23 cellular contexts compared by ENCODE assay signal in genomic region chr2:43414033-43414432, GRCh38.
A peak's percentile ranks its signal among the peaks of the same experiment; 100 is the strongest.
DNase-seq lines count a peak whose midpoint lies in the region; ATAC-seq and TF ChIP-seq lines count a peak whose summit lies in the region.
"Had no signal": no experiment of that assay in that cellular context is flagged by ENCODE, and none has a peak within 500 bp of the region (broad histone marks: within the 10 kb centered on the region; RNA-seq: fewer than 3 reads in every experiment).

No MANE protein-coding gene starts in this region.

- TF ChIP-seq CTCF in thyroid gland (IDR thresholded peaks at IDR 0.05), result no peak

- TF ChIP-seq POLR2A in thyroid gland (IDR thresholded peaks at IDR 0.05), result no peak

- no peaks in the 10 kb centered on the region for H3K27me3 ChIP-seq in BLaER1 treated with 17β-estradiol and CSF1 and Interleukin-3, amounts not matched to agents 10 nM and 100 nM
- H3K27me3 ChIP-seq in thyroid gland, result no peaks in the 10 kb centered on the region
- H3K27me3 ChIP-seq: BE2C had no signal

- H3K4me2 ChIP-seq in BLaER1 treated with 17β-estradiol and CSF1 and Interleukin-3, amounts not matched to agents 10 nM and 100 nM, result peak overlapping the region in 8 of 11 experiments; percentile 8 to 80 (median 38); a peak in 13 of 22 replicates
- H3K4me2 ChIP-seq: A549, KMS-11, SK-N-SH had no signal

- intact Hi-C loops in thyroid gland (cut with DNase I), result no loop called here

- H3K4me1 ChIP-seq in BLaER1 treated with 17β-estradiol and CSF1 and Interleukin-3, amounts not matched to agents 10 nM and 100 nM, result peaks cover 39 to 100% (median 65%) of the 10 kb centered on the region in 10 experiments
- H3K4me1 ChIP-seq in mesodermal cell (ENCODE audit: control insufficient read depth, insufficient read depth, low read length, poor library complexity, severe bottlenecking), result peaks cover 25% of the 10 kb centered on the region
- peaks cover 63 to 80% of the 10 kb centered on the region in 2 donors for H3K4me1 ChIP-seq in thyroid gland

- no peak overlapping the region for H3K4me3 ChIP-seq in BLaER1 treated with 17β-estradiol and CSF1 and Interleukin-3, amounts not matched to agents 10 nM and 100 nM
- no peak overlapping the region for H3K4me3 ChIP-seq in mesodermal cell (ENCODE audit: extremely low read depth, insufficient read depth, low read length, poor library complexity, severe bottlenecking)
- no peak overlapping the region for H3K4me3 ChIP-seq in thyroid gland (replicated peaks in 1 of 3)
- H3K4me3 ChIP-seq: A549, GM12878, HAP-1 had no signal

- no peak overlapping the region for H3K9ac ChIP-seq in BLaER1 treated with 17β-estradiol and CSF1 and Interleukin-3, amounts not matched to agents 10 nM and 100 nM
- H3K9ac ChIP-seq: KMS-11, SK-N-SH had no signal

- H3K9me3 ChIP-seq in BLaER1 treated with 17β-estradiol and CSF1 and Interleukin-3, amounts not matched to agents 10 nM and 100 nM (replicated peaks in 1 of 11), result peaks cover 0 to 17% (median 0%) of the 10 kb centered on the region in 11 experiments; a peak in 7 of 22 replicates
- H3K9me3 ChIP-seq in KOPT-K1 (ENCODE audit: insufficient read depth, low read length, poor library complexity, severe bottlenecking), result no peaks in the 10 kb centered on the region
- H3K9me3 ChIP-seq in mesodermal cell (ENCODE audit: control insufficient read depth, low read length), result no peaks in the 10 kb centered on the region
- no peaks in the 10 kb centered on the region for H3K9me3 ChIP-seq in thyroid gland
- H3K9me3 ChIP-seq: A549, BE2C, Caco-2, HAP-1, SK-N-SH had no signal

- no peak for ATAC-seq in HG02973 (IDR thresholded peaks at IDR 0.05; ENCODE audit: unreplicated experiment)
- ATAC-seq: A549, GM12878, Panc1 had no signal

- WGBS in mesodermal cell (ENCODE audit: insufficient coverage in 2 of 2), 2 experiments, result 83 to 100% methylated on average over 2 of the region's 2 CpGs
- WGBS in thyroid gland, 2 donors, result 90 to 93% methylated on average over 2 of the region's 2 CpGs

- no peaks in the 10 kb centered on the region for H4K20me1 ChIP-seq in BLaER1 treated with 17β-estradiol and CSF1 and Interleukin-3, amounts not matched to agents 10 nM and 100 nM

- H3K36me3 ChIP-seq in BLaER1 treated with 17β-estradiol and CSF1 and Interleukin-3, amounts not matched to agents 10 nM and 100 nM, result peaks cover 0 to 29% (median 6%) of the 10 kb centered on the region in 11 experiments; a peak in 8 of 22 replicates
- no peaks in the 10 kb centered on the region for H3K36me3 ChIP-seq in KOPT-K1 (ENCODE audit: insufficient read depth, low read length)
- H3K36me3 ChIP-seq in mesodermal cell (ENCODE audit: control insufficient read depth, insufficient read depth, low read length), result no peaks in the 10 kb centered on the region
- H3K36me3 ChIP-seq in thyroid gland, result no peaks in the 10 kb centered on the region
- H3K36me3 ChIP-seq: BE2C, HAP-1 had no signal

- DNase-seq in thyroid gland (no peak), NCI-H446 (lab: John Stamatoyannopoulos, UW) (no peak), NK-92 (lab: John Stamatoyannopoulos, UW; ENCODE audit: unreplicated experiment) (no peak)
- DNase-seq: BE2C; Caco-2; CD4-positive, alpha-beta T cell; DND-41; IMR-90; NCI-H1694 treated with DMSO at 0.1 percent for 48 hours; NCI-H2081 treated with DMSO at 0.1 percent for 48 hours; NCI-H2171 treated with DMSO at 0.1 percent for 48 hours; NK-92 treated with Interleukin-12 subunit alpha and Interleukin-12 subunit beta, amount 100 ng/mL, for 24 hours; SIG-M5; SK-N-SH had no signal

- peak overlapping the region in 7 of 11 experiments; percentile 1 to 76 (median 35); a peak in 7 of 22 replicates for H3K27ac ChIP-seq in BLaER1 treated with 17β-estradiol and CSF1 and Interleukin-3, amounts not matched to agents 10 nM and 100 nM
- H3K27ac ChIP-seq in KOPT-K1 (ENCODE audit: low read depth, low read length, poor library complexity, severe bottlenecking) (peak overlapping the region; percentile 35), mesodermal cell (ENCODE audit: low read depth, low read length, severe bottlenecking) (peak overlapping the region; percentile 80), thyroid gland (peak overlapping the region; percentile 92 to 94 (median 92))
- H3K27ac ChIP-seq: A549, KMS-11 had no signal

Comparison
In these comparisons a context has a peak if more than half of its experiments do, and no peak if none do; other contexts are left out.
1. H3K27ac ChIP-seq: peak in every context shown above with its lines; median percentile 92 in thyroid gland; 80 in mesodermal cell; 35 in BLaER1 treated with 17β-estradiol and CSF1 and Interleukin-3, amounts not matched to agents 10 nM and 100 nM; 35 in KOPT-K1.